ENCODE assay signal across 30 cellular contexts in the genomic region with DNA sequence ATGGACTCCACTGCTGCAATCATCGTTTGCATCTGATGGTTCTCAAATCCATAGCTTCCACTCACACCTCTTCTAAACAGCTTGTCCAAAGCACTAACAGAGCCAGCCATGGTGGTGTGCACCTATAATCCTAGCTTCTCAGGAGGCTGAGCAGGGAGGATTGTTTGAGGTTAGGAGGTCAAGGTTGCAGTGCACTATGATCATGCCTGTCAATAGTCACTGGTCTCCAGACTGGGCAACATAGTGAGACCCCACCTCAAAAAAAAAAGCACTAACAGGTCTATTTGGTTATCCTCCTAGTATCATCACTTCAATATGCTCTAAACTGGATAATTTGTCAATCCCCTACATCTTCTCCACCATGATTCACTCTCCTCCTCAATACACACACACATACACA.
"Had no signal": no experiment of that assay in that cellular context is flagged by ENCODE, and none has a peak within 500 bp of the region (broad histone marks: within the 10 kb centered on the region; RNA-seq: fewer than 3 reads in every experiment).

No MANE protein-coding gene starts in this region.

- H3K9me3 Mint-ChIP-seq: naive thymus-derived CD4-positive, alpha-beta T cell; natural killer cell; nephron; neural progenitor cell; stimulated activated naive B cell treated with anti-CD40 and anti-IgM and Interleukin-4, amounts not matched to agents 10 μg/mL and 1 μg/mL and 100 μg/mL, for 72 hours; stimulated activated naive CD8-positive, alpha-beta T cell treated with anti-CD3 and anti-CD28 coated beads, Interleukin-15, amount 100 ng/mL, for 72 hours had no signal

- H3K4me1 ChIP-seq: neural progenitor cell, parathyroid adenoma, psoas muscle, tibial artery, transverse colon, uterus had no signal

- H3K9me3 ChIP-seq: ovary, psoas muscle, spleen, suprapubic skin, testis, tibial artery, transverse colon, upper lobe of left lung, uterus had no signal

- H3K36me3 ChIP-seq: neural progenitor cell, ovary, spleen, suprapubic skin, tibial artery, transverse colon, upper lobe of left lung, uterus had no signal

- H3K27me3 Mint-ChIP-seq: stimulated activated naive B cell treated with anti-CD40 and anti-IgM and Interleukin-4, amounts not matched to agents 10 μg/mL and 1 μg/mL and 100 μg/mL, for 72 hours; stimulated activated naive CD8-positive, alpha-beta T cell treated with anti-CD3 and anti-CD28 coated beads, Interleukin-15, amount 100 ng/mL, for 72 hours had no signal

- H3K9ac ChIP-seq: neural progenitor cell, parathyroid adenoma had no signal

- H3K27ac Mint-ChIP-seq: natural killer cell; nephron; neural progenitor cell; progenitor cell of endocrine pancreas; stimulated activated naive B cell treated with anti-CD40 and anti-IgM and Interleukin-4, amounts not matched to agents 10 μg/mL and 1 μg/mL and 100 μg/mL, for 72 hours; stimulated activated naive CD8-positive, alpha-beta T cell treated with anti-CD3 and anti-CD28 coated beads, Interleukin-15, amount 100 ng/mL, for 72 hours had no signal

- H3K4me1 Mint-ChIP-seq: natural killer cell, nephron had no signal

- H3K4me2 ChIP-seq: neural progenitor cell had no signal

- H3K4me3 Mint-ChIP-seq: naive thymus-derived CD4-positive, alpha-beta T cell; natural killer cell; nephron; neural progenitor cell; stimulated activated naive B cell treated with anti-CD40 and anti-IgM and Interleukin-4, amounts not matched to agents 10 μg/mL and 1 μg/mL and 100 μg/mL, for 72 hours; stimulated activated naive CD8-positive, alpha-beta T cell treated with anti-CD3 and anti-CD28 coated beads, Interleukin-15, amount 100 ng/mL, for 72 hours had no signal

- H3K27me3 ChIP-seq: neural progenitor cell, ovary, spleen, suprapubic skin, testis, transverse colon, upper lobe of left lung, uterus had no signal

- H3K36me3 Mint-ChIP-seq: natural killer cell, neural progenitor cell had no signal

- H3K79me2 ChIP-seq: parathyroid adenoma had no signal

- H3K4me3 ChIP-seq: neural progenitor cell, ovary, psoas muscle, skin epidermis, smooth muscle cell, spleen, suprapubic skin, testis, tibial artery, transverse colon, upper lobe of left lung, uterus had no signal

- ATAC-seq: naive thymus-derived CD4-positive, alpha-beta T cell; natural killer cell; psoas muscle; right cardiac atrium; sciatic nerve; stimulated activated naive B cell treated with anti-CD40 and anti-IgM and Interleukin-4, amounts not matched to agents 10 μg/mL and 1 μg/mL and 100 μg/mL, for 72 hours; stimulated activated naive CD8-positive, alpha-beta T cell treated with anti-CD3 and anti-CD28 coated beads, Interleukin-15, amount 100 ng/mL, for 72 hours; stimulated activated naive CD8-positive, alpha-beta T cell treated with anti-CD3 and anti-CD28 coated beads, Interleukin-15, Interleukin-2, amounts not matched to agents 100 U/mL and 50 U/mL, for 24 hours had no signal

- DNase-seq: natural killer cell; occipital lobe; ovary; posterior cingulate gyrus; psoas muscle; right cardiac atrium; spleen; stimulated activated CD4-positive, alpha-beta T cell treated with anti-CD3 and anti-CD28 coated beads, Interleukin-12 subunit alpha, Interleukin-12 subunit beta, amount 100 ng/mL, for 4 hours; stimulated activated CD4-positive, alpha-beta T cell treated with anti-CD3 and anti-CD28 coated beads, Interleukin-1b, Interleukin-23, amount 100 ng/mL, for 48 hours; stimulated activated CD4-positive, alpha-beta T cell treated with anti-CD3 and anti-CD28 coated beads, Interleukin-4, amount 100 ng/mL, for 1 hour; stimulated activated CD4-positive, alpha-beta T cell treated with anti-CD3 and anti-CD28 coated beads, Interleukin-4, amount 100 ng/mL, for 4 hours; stimulated activated CD8-positive, alpha-beta memory T cell treated with anti-CD3 and anti-CD28 coated beads, Interleukin-4, amount 100 ng/mL, for 48 hours; stimulated activated naive B cell treated with anti-CD40 and anti-IgM and Interleukin-4, amounts not matched to agents 10 μg/mL and 1 μg/mL and 100 μg/mL, for 72 hours; stimulated activated naive CD8-positive, alpha-beta T cell treated with anti-CD3 and anti-CD28 coated beads, Interleukin-15, amount 100 ng/mL, for 72 hours; stimulated activated naive CD8-positive, alpha-beta T cell treated with anti-CD3 and anti-CD28 coated beads, Interleukin-15, Interleukin-2, amounts not matched to agents 100 U/mL and 50 U/mL, for 24 hours; substantia nigra; testis; tibial artery; transverse colon; upper lobe of left lung; uterus had no signal

- H3K27ac ChIP-seq: neural progenitor cell, ovary, parathyroid adenoma, psoas muscle, skin epidermis, spleen, suprapubic skin, testis, tibial artery, transverse colon, upper lobe of left lung, uterus had no signal

- H2AFZ ChIP-seq: neural progenitor cell, parathyroid adenoma had no signal
